ENCODE assay signal across 8 cellular contexts in genomic region chr6:167856999-167857660, GRCh38. TPM values are rescaled to one million over a fixed set of nuclear protein-coding genes. Genes with fewer than 3 reads are reported as not detected.
DNase-seq lines count a peak whose midpoint lies in the region; ATAC-seq, FAIRE-seq and TF ChIP-seq lines count a peak whose summit lies in the region.

No MANE protein-coding gene starts in this region.

- no peak for TF ChIP-seq POLR2A in H1 (IDR thresholded peaks at IDR 0.05; ENCODE audit: control extremely low read depth in 1 of 2, low read depth in 2 of 2, low read length in 2 of 2)

- no peak overlapping the region for H2BK15ac ChIP-seq in H1 (ENCODE audit: low read length)

- no peaks in the 10 kb centered on the region for H3K27me3 ChIP-seq in H1 (replicated peaks in 1 of 4; ENCODE audit: control insufficient read depth in 3 of 4, extremely low read depth in 1 of 4, insufficient read depth in 3 of 4, low read length in 3 of 4)
- no peaks in the 10 kb centered on the region for H3K27me3 ChIP-seq in muscle layer of duodenum (ENCODE audit: low read depth, low read length)

- no peak overlapping the region for H3K4ac ChIP-seq in H1 (replicated peaks; ENCODE audit: insufficient read length, low read depth, low read length)

- 48 to 100% methylated on average over 1 to 5 of the region's 5 CpGs for WGBS in H1 (ENCODE audit: extremely low coverage in 1 of 2, insufficient coverage in 1 of 2, insufficient read length in 1 of 2, insufficient replicate concordance in 2 of 2, low coverage in 1 of 2, low lambda C conversion rate in 2 of 2, missing lambda C conversion rate in 1 of 2), 2 experiments

- POLR2A ChIA-PET in H1 (lab: Charles Lee; ENCODE audit: partially characterized antibody): no interaction called here

- peak; percentile 37 for DNase-seq in LHCN-M2 (ENCODE audit: low read depth)
- DNase-seq in H1 (ENCODE audit: low read depth in 1 of 2, low spot score in 2 of 2): no peak
- DNase-seq in SIG-M5 (lab: John Stamatoyannopoulos, UW): no peak
- DNase-seq in NCI-H69 (lab: John Stamatoyannopoulos, UW): no peak

- peak overlapping the region in 1 of 4 experiments; percentile 22; a peak in 1 of 8 replicates for H3K4me3 ChIP-seq in H1 (ENCODE audit: extremely low read depth in 1 of 4, insufficient read depth in 2 of 4, low read depth in 3 of 4, low read length in 4 of 4)
- no peak overlapping the region for H3K4me3 ChIP-seq in muscle layer of duodenum (ENCODE audit: low read depth in 1 of 2, low read length in 2 of 2)

- H2BK20ac ChIP-seq in H1 (ENCODE audit: low read length): no peak overlapping the region

- no peak for TF ChIP-seq EP300 in H1 (IDR thresholded peaks at IDR 0.05; ENCODE audit: borderline replicate concordance in 1 of 2, low read depth in 2 of 2, low read length in 2 of 2)

- H3K4me1 ChIP-seq in H1 (replicated peaks in 1 of 4; ENCODE audit: control insufficient read depth in 3 of 4, insufficient read depth in 4 of 4, low read length in 3 of 4): peaks cover 3 to 19% (median 13%) of the 10 kb centered on the region in 4 experiments
- peaks cover 5 to 21% of the 10 kb centered on the region in 2 donors for H3K4me1 ChIP-seq in muscle layer of duodenum (ENCODE audit: control insufficient read depth in 1 of 2, insufficient read depth in 2 of 2, low read length in 2 of 2)

- CTCF ChIA-PET in H1 (lab: Charles Lee; ENCODE audit: partially characterized antibody): no interaction called here

- H3K56ac ChIP-seq in H1 (replicated peaks; ENCODE audit: insufficient read length, low read depth, low read length): no peak overlapping the region

- no peaks in the 10 kb centered on the region for H3K9me3 ChIP-seq in H1 (ENCODE audit: insufficient read depth in 2 of 2, low read depth in 1 of 2, low read length in 1 of 2)
- no peaks in the 10 kb centered on the region for H3K9me3 ChIP-seq in muscle layer of duodenum (ENCODE audit: control insufficient read depth in 1 of 2, low read length in 2 of 2)

- H2AFZ ChIP-seq in H1 (ENCODE audit: low read length): no peak overlapping the region

- no peak overlapping the region for H4K8ac ChIP-seq in H1 (ENCODE audit: extremely low read depth, insufficient read depth, low read length)

- no peak for TF ChIP-seq CTCF in H1 (IDR thresholded peaks at IDR 0.05; ENCODE audit: control extremely low read depth in 1 of 3, insufficient read depth in 1 of 3, low read depth in 1 of 3, low read length in 3 of 3)

- H3K18ac ChIP-seq in H1 (ENCODE audit: extremely low read depth, low read length): no peak overlapping the region

- H3K27ac ChIP-seq in H1 (ENCODE audit: low read depth, low read length): no peak overlapping the region
- H3K27ac ChIP-seq in muscle layer of duodenum (ENCODE audit: low read length): peak overlapping the region; percentile 68

- H3K79me1 ChIP-seq in H1 (ENCODE audit: low read depth, low read length): peaks cover 6% of the 10 kb centered on the region; the same call in 1 of the 2 replicates

- H4K5ac ChIP-seq in H1 (ENCODE audit: insufficient read length, low read depth, low read length): no peak overlapping the region

- H3K79me2 ChIP-seq in H1 (ENCODE audit: control insufficient read depth in 1 of 2, insufficient read depth in 2 of 2, low read length in 2 of 2): peaks cover 34 to 100% of the 10 kb centered on the region in 2 experiments; a peak in 3 of 4 replicates

- H2AK5ac ChIP-seq in H1 (ENCODE audit: low read depth, low read length): no peak overlapping the region

- H3K36me3 ChIP-seq in H1 (ENCODE audit: control insufficient read depth in 2 of 4, insufficient read depth in 4 of 4, low read length in 3 of 4) (no peaks in the 10 kb centered on the region), muscle layer of duodenum (ENCODE audit: control insufficient read depth in 1 of 2, insufficient read depth in 2 of 2, low read length in 2 of 2) (no peaks in the 10 kb centered on the region)

- H3K4me2 ChIP-seq in H1 (ENCODE audit: insufficient read depth in 1 of 2, low read depth in 2 of 2, low read length in 2 of 2): peak overlapping the region in 1 of 2 experiments; percentile 50; a peak in 2 of 4 replicates

- no peak overlapping the region for H2BK12ac ChIP-seq in H1 (ENCODE audit: low read depth, low read length)

- H4K20me1 ChIP-seq in H1 (replicated peaks in 1 of 2; ENCODE audit: control insufficient read depth in 1 of 2, insufficient read depth in 2 of 2, low read length in 2 of 2): peaks cover 5 to 16% of the 10 kb centered on the region in 2 experiments

- peak; percentile 89 for ATAC-seq in GM18502 (IDR thresholded peaks at IDR 0.05; ENCODE audit: poor library complexity, unreplicated experiment)
- ATAC-seq in HG02571 (IDR thresholded peaks at IDR 0.05; ENCODE audit: unreplicated experiment): no peak
- no peak for ATAC-seq in GM19467 (IDR thresholded peaks at IDR 0.05; ENCODE audit: unreplicated experiment)

- peak; percentile 66 for FAIRE-seq in H1 (lab: Jason Lieb, UNC)

- H3K14ac ChIP-seq in H1 (ENCODE audit: insufficient read length): no peak overlapping the region

- no peak overlapping the region for H3K23ac ChIP-seq in H1 (ENCODE audit: insufficient read length)

- TF ChIP-seq RAD21 in H1 (IDR thresholded peaks at IDR 0.05 in 1 of 2, conservative IDR thresholded peaks at IDR 0.05 in 1 of 2; ENCODE audit: low read depth in 2 of 2, low read length in 2 of 2): no peak

- H2BK120ac ChIP-seq in H1 (replicated peaks; ENCODE audit: low read depth, low read length): no peak overlapping the region

- H2BK5ac ChIP-seq in H1 (ENCODE audit: low read depth, low read length): no peak overlapping the region

- no peak overlapping the region for H4K91ac ChIP-seq in H1 (replicated peaks; ENCODE audit: insufficient read length, low read length)

- no peak overlapping the region for H3K9ac ChIP-seq in H1 (replicated peaks in 1 of 4; ENCODE audit: extremely low read depth in 1 of 4, low read depth in 3 of 4, low read length in 3 of 4)

- peaks cover 2% of the 10 kb centered on the region; the same call in 1 of the 2 replicates for H3K23me2 ChIP-seq in H1 (ENCODE audit: low read depth, low read length)

TF ChIP-seq in H1, 55 proteins besides CTCF, POLR2A, EP300 and RAD21:
- TF ChIP-seq, protein P1, sequence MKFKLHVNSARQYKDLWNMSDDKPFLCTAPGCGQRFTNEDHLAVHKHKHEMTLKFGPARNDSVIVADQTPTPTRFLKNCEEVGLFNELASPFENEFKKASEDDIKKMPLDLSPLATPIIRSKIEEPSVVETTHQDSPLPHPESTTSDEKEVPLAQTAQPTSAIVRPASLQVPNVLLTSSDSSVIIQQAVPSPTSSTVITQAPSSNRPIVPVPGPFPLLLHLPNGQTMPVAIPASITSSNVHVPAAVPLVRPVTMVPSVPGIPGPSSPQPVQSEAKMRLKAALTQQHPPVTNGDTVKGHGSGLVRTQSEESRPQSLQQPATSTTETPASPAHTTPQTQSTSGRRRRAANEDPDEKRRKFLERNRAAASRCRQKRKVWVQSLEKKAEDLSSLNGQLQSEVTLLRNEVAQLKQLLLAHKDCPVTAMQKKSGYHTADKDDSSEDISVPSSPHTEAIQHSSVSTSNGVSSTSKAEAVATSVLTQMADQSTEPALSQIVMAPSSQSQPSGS (IDR thresholded peaks at IDR 0.05; ENCODE audit: low read length): no peak
TF ChIP-seq in H1: peak in this region for 0.

RNA-seq across cellular contexts. Expression of gene AFDN, which starts 30.4 kb away (rescaled TPM):
- total RNA-seq in LHCN-M2 (2014; rRNA removed): 34.2 and 35.5 TPM in 2 replicates
- 8.3 TPM for polyA plus RNA-seq in LHCN-M2 (2012)
- total RNA-seq in H1 (2021; fragmentation: NEBNext Ultra II Directional; extraction: Animal tissue kit (Norgen Biotek cat#: 25700)): 192 and 196 TPM in 2 replicates
- 53.4 and 58.7 TPM in 2 replicates for polyA plus RNA-seq in H1 (2011; rRNA removed)
- polyA plus RNA-seq in H1 (2011; cell fraction: cytosol; rRNA removed): 95.2 TPM
- polyA plus RNA-seq in H1 (2011; cell fraction: nucleus; rRNA removed): 239 TPM
- 116 to 142 TPM (median 133 TPM) in 4 replicates for polyA plus RNA-seq in H1 (2012, experiment 1 of 2)
- 6.9 TPM for polyA plus RNA-seq in H1 (2012, experiment 2 of 2)
- polyA plus RNA-seq in H1 (2013, experiment 1 of 2): 132 TPM
- polyA plus RNA-seq in H1 (2013, experiment 2 of 2): 117 TPM
- 177 and 199 TPM in 2 replicates for polyA minus RNA-seq in H1 (2011; rRNA and poly(A)+ RNA removed)
- 154 TPM for polyA minus RNA-seq in H1 (2011; cell fraction: cytosol; rRNA and poly(A)+ RNA removed)
- polyA minus RNA-seq in H1 (2011; cell fraction: nucleus; rRNA and poly(A)+ RNA removed): 329 TPM
